In genomic region chr10:96586419-96587254, GRCh38 we compare ENCODE assay signal across 8 cellular contexts. TPM values are rescaled to one million over a fixed set of nuclear protein-coding genes. Genes with fewer than 3 reads are reported as not detected.
DNase-seq lines count a peak whose midpoint lies in the region; ATAC-seq and TF ChIP-seq lines count a peak whose summit lies in the region.

TM9SF3 (minus strand) TSS chr10:96587012; CDS start chr10:96586835, 177 bp downstream.

- peak; percentile 77 for DNase-seq in A172 (ENCODE audit: low spot score)
- peak; percentile 67 for DNase-seq in NCI-H2227 treated with DMSO at 0.1 percent for 48 hours (lab: John Stamatoyannopoulos, UW)
- peak; percentile 88 for DNase-seq in activated CD4-positive, alpha-beta T cell treated with anti-CD3 and anti-CD28 coated beads for 1 hour
- peak; percentile 95 for DNase-seq in chondrocyte (ENCODE audit: low spot score)
- DNase-seq in kidney glomerular epithelial cell (lab: John Stamatoyannopoulos, UW) = peak; percentile 69
- DNase-seq in stimulated activated CD4-positive, alpha-beta T cell treated with anti-CD3 and anti-CD28 coated beads, Interleukin-1b, Interleukin-23, amount 100 ng/mL, for 1 hour (ENCODE audit: low read depth in 2 of 2) = peak; percentile 83 to 86

- H3K9me3 Mint-ChIP-seq in chondrocyte (ENCODE audit: low read depth) = no peaks in the 10 kb centered on the region

- H3K36me3 Mint-ChIP-seq in chondrocyte (ENCODE audit: low read depth) = no peaks in the 10 kb centered on the region

- peaks cover 33% of the 10 kb centered on the region for H3K4me1 Mint-ChIP-seq in chondrocyte (ENCODE audit: low read depth)

- ATAC-seq in GM18517 (IDR thresholded peaks at IDR 0.05; ENCODE audit: unreplicated experiment) (peak; percentile 61), HG03045 (IDR thresholded peaks at IDR 0.05; ENCODE audit: unreplicated experiment) (peak; percentile 77)

- H3K4me3 Mint-ChIP-seq in chondrocyte (ENCODE audit: unreplicated experiment) = peak within 1 kb of the TSS; percentile 87

- H3K27ac Mint-ChIP-seq in chondrocyte (ENCODE audit: unreplicated experiment) = peak within 1 kb of the TSS; percentile 91

- TF ChIP-seq CTCF in chondrocyte (IDR thresholded peaks at IDR 0.05) = no peak

- no peaks in the 10 kb centered on the region for H3K27me3 Mint-ChIP-seq in chondrocyte (ENCODE audit: low read depth)

RNA-seq across cellular contexts. Expression of gene TM9SF3, which starts in this region (rescaled TPM):
- total RNA-seq in A172 (2014; rRNA removed; shearing (Covaris generic)) = 144 and 146 TPM in 2 replicates
- 178 to 192 TPM (median 189 TPM) in 3 replicates for total RNA-seq in chondrocyte

Comparison
In these comparisons a context has a peak if more than half of its experiments do, and no peak if none do; other contexts are left out.
1. Peak in every context shown above with its lines: DNase-seq and ATAC-seq.